In the genomic region with DNA sequence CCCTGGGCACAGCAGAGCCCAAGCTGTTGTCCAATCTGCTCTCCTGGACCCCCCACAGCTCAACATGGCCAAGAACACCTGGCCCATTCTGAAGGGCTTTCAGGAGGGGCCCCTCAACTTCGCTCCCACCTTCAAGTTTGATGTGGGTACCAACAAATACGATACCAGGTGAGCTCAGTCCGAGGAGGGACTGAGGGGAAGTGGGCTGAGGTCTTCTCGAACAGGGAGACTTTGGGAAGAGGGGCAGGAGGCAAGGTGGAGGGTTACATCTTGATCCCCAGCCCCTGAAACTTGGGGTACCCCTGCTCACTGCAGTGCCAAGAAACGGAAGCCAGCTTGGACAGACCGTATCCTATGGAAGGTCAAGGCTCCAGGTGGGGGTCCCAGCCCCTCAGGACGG, we compare ENCODE assay signal across 32 cellular contexts. TPM values are rescaled to one million over a fixed set of nuclear protein-coding genes. Genes with fewer than 3 reads are reported as not detected.
"Had no signal": no experiment of that assay in that cellular context is flagged by ENCODE, and none has a peak within 500 bp of the region (broad histone marks: within the 10 kb centered on the region; RNA-seq: fewer than 3 reads in every experiment).

No MANE protein-coding gene starts in this region.

- ATAC-seq: activated CD4-positive, alpha-beta T cell treated with anti-CD3 and anti-CD28 coated beads for 36 hours; activated T-cell treated with anti-CD3 and anti-CD28 coated beads, Interleukin-2, amount 50 U/mL, for 4 hours; heart left ventricle; left cardiac atrium had no signal

- H3K27me3 ChIP-seq: adrenal gland, ascending aorta, brain microvascular endothelial cell, colonic mucosa, dorsolateral prefrontal cortex, esophagus squamous epithelium, heart left ventricle, sigmoid colon, vagina had no signal

- H3K36me3 Mint-ChIP-seq: activated naive CD8-positive, alpha-beta T cell; stimulated activated naive B cell treated with anti-CD40 and anti-IgM and Interleukin-4, amounts not matched to agents 10 μg/mL and 1 μg/mL and 100 μg/mL, for 72 hours; WTC11 had no signal

- H3K4me2 ChIP-seq: smooth muscle cell had no signal

- H3K27ac ChIP-seq: adrenal gland, ascending aorta, brain microvascular endothelial cell, colonic mucosa, dorsolateral prefrontal cortex, esophagus squamous epithelium, heart left ventricle, sigmoid colon, vagina had no signal

- H3K4me1 ChIP-seq: ascending aorta, colonic mucosa had no signal

- H3K27me3 Mint-ChIP-seq: activated CD4-positive, alpha-beta T cell treated with anti-CD3 and anti-CD28 coated beads for 36 hours; activated naive CD8-positive, alpha-beta T cell; progenitor cell of endocrine pancreas had no signal

- H3K4me3 Mint-ChIP-seq: activated CD4-positive, alpha-beta T cell treated with anti-CD3 and anti-CD28 coated beads for 36 hours; activated naive CD8-positive, alpha-beta T cell; activated T-cell treated with anti-CD3 and anti-CD28 coated beads, Interleukin-2, amount 50 U/mL, for 4 hours; nephron progenitor cell had no signal

- H3K9me3 ChIP-seq: adrenal gland, ascending aorta, colonic mucosa, esophagus squamous epithelium, heart left ventricle, sigmoid colon, vagina had no signal

- H3K4me1 Mint-ChIP-seq: activated CD4-positive, alpha-beta T cell treated with anti-CD3 and anti-CD28 coated beads for 36 hours had no signal

- H3K9me3 Mint-ChIP-seq: activated T-cell treated with anti-CD3 and anti-CD28 coated beads, Interleukin-2, amount 50 U/mL, for 4 hours; activated T-helper 2 cell treated with anti-CD3 and anti-CD28 coated beads, Interferon-gamma antibody, Interleukin-2, Interleukin-4, amounts not matched to agents 10 μg/mL and 5 μg/mL and 100 μg/mL, durations not matched to agents 14 hours and 24 hours and 36 hours; nephron progenitor cell; stimulated activated naive B cell treated with anti-CD40 and anti-IgM and Interleukin-4, amounts not matched to agents 10 μg/mL and 1 μg/mL and 100 μg/mL, for 72 hours; WTC11 had no signal

- H3K36me3 ChIP-seq: adrenal gland, ascending aorta, brain microvascular endothelial cell, colonic mucosa, esophagus squamous epithelium, sigmoid colon, vagina had no signal

- H3K27ac Mint-ChIP-seq: activated CD4-positive, alpha-beta T cell treated with anti-CD3 and anti-CD28 coated beads for 36 hours; activated naive CD8-positive, alpha-beta T cell; activated T-helper 2 cell treated with anti-CD3 and anti-CD28 coated beads, Interferon-gamma antibody, Interleukin-2, Interleukin-4, amounts not matched to agents 10 μg/mL and 5 μg/mL and 100 μg/mL, durations not matched to agents 14 hours and 24 hours and 36 hours; nephron progenitor cell; progenitor cell of endocrine pancreas; stimulated activated naive B cell treated with anti-CD40 and anti-IgM and Interleukin-4, amounts not matched to agents 10 μg/mL and 1 μg/mL and 100 μg/mL, for 72 hours; WTC11 had no signal

- H3K4me3 ChIP-seq: adrenal gland, ascending aorta, colonic mucosa, dorsolateral prefrontal cortex, esophagus squamous epithelium, heart left ventricle, sigmoid colon, smooth muscle cell, vagina had no signal

- DNase-seq: activated CD4-positive, alpha-beta T cell treated with anti-CD3 and anti-CD28 coated beads for 36 hours; activated CD4-positive, alpha-beta T cell treated with anti-CD3 and anti-CD28 coated beads, Interleukin-2, amount 50 U/mL, for 4 hours; activated CD8-positive, alpha-beta memory T cell treated with anti-CD3 and anti-CD28 coated beads for 24 hours; activated CD8-positive, alpha-beta memory T cell treated with anti-CD3 and anti-CD28 coated beads, Interleukin-2, amount 50 U/mL, for 48 hours; activated naive CD4-positive, alpha-beta T cell; activated T-cell treated with anti-CD3 and anti-CD28 coated beads, Interleukin-2, amount 50 U/mL, for 4 hours; adrenal gland; brain microvascular endothelial cell; caudate nucleus; colonic mucosa; esophagus squamous epithelium; heart left ventricle; islet precursor cell; left cardiac atrium; nephron progenitor cell; nucleus accumbens; retina; sigmoid colon; stimulated activated CD4-positive, alpha-beta T cell treated with anti-CD3 and anti-CD28 coated beads, Interleukin-2, amount 100 ng/mL, for 48 hours; stimulated activated CD8-positive, alpha-beta memory T cell treated with anti-CD3 and anti-CD28 coated beads, Interleukin-4, amount 100 ng/mL, for 48 hours; stimulated activated naive B cell treated with anti-CD40 and anti-IgM and Interleukin-4, amounts not matched to agents 10 μg/mL and 1 μg/mL and 100 μg/mL, for 72 hours; T1000; trophoblast cell had no signal

RNA-seq across cellular contexts. Expression of a gene that starts 12.2 kb away (rescaled TPM):
- total RNA-seq: activated CD4-positive, alpha-beta T cell treated with anti-CD3 and anti-CD28 coated beads for 36 hours; activated T-cell treated with anti-CD3 and anti-CD28 coated beads, Interleukin-2, amount 50 U/mL, for 4 hours; activated T-helper 2 cell treated with anti-CD3 and anti-CD28 coated beads, Interferon-gamma antibody, Interleukin-2, Interleukin-4, amounts not matched to agents 10 μg/mL and 5 μg/mL and 100 μg/mL, durations not matched to agents 14 hours and 24 hours and 36 hours; adrenal gland; ascending aorta; heart left ventricle; left cardiac atrium; liver; sigmoid colon had no signal
- polyA plus RNA-seq: heart left ventricle, liver, smooth muscle cell had no signal
